In the genomic region with DNA sequence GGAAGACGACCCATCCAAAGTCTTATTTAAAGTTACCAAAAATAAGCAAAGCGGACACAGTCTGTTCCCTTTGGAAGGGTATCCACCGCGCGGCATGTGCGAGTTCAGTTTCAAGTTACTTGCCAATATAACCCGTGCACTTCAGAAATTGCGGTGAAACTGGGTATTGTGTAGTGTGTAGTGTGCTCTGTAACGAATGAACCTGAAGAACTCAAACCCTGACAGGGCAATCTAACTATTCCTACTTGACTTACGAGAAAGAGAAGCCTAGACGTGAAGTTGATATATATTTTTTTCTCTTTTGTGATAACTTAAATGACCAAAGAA, we compare ENCODE assay signal across 8 cellular contexts. TPM values are rescaled to one million over a fixed set of nuclear protein-coding genes. Genes with fewer than 3 reads are reported as not detected.
DNase-seq lines count a peak whose midpoint lies in the region; ATAC-seq and TF ChIP-seq lines count a peak whose summit lies in the region.

No MANE protein-coding gene starts in this region.

- TF ChIP-seq POLR2A in body of pancreas (IDR thresholded peaks at IDR 0.05), result no peak

- CTCF ChIA-PET in AG04450 (lab: Charles Lee), result interaction anchor here (0.7 to 3.0 kb wide), 17 partner anchors 10 to 934 kb away, joined by 3 to 12 read pairs (median 5); no protein-coding TSS in a partner anchor

- no peak for DNase-seq in AG04450 (ENCODE audit: low read depth, low spot score)
- no peak for DNase-seq in body of pancreas
- no peak for DNase-seq in mesothelial cell of epicardium (ENCODE audit: low spot score in 2 of 2, unreplicated experiment in 2 of 2)
- DNase-seq in epidermal melanocyte (ENCODE audit: insufficient read length, low spot score), result no peak
- no peak for DNase-seq in NAMALWA (ENCODE audit: low spot score)

- TF ChIP-seq CTCF in AG04450 (IDR thresholded peaks at IDR 0.05; ENCODE audit: low read depth, low read length) (no peak), body of pancreas (IDR thresholded peaks at IDR 0.05) (no peak), mesothelial cell of epicardium (IDR thresholded peaks at IDR 0.05; ENCODE audit: unreplicated experiment) (no peak)

- H3K36me3 ChIP-seq in HUES6 (ENCODE audit: control insufficient read depth, insufficient read depth, low read length) (no peaks in the 10 kb centered on the region), body of pancreas (replicated peaks in 1 of 2; ENCODE audit: insufficient read depth in 1 of 2, low read depth in 2 of 2) (no peaks in the 10 kb centered on the region)

- peaks cover 3% of the 10 kb centered on the region; the same call in 1 of the 2 replicates for H3K9me3 ChIP-seq in AG04450 (ENCODE audit: control insufficient read depth, insufficient read depth, low read length)
- peaks cover 15% of the 10 kb centered on the region for H3K9me3 ChIP-seq in HUES6 (ENCODE audit: control insufficient read depth, insufficient read depth, low read depth, low read length)
- H3K9me3 ChIP-seq in body of pancreas, result no peaks in the 10 kb centered on the region

- H3K27ac ChIP-seq in AG04450 (ENCODE audit: low read depth, low read length), result no peak overlapping the region
- no peak overlapping the region for H3K27ac ChIP-seq in HUES6 (ENCODE audit: low read depth, low read length)
- H3K27ac ChIP-seq in body of pancreas, result peak overlapping the region; percentile 21 to 99 (median 96)

- H3K4me3 Mint-ChIP-seq in mesothelial cell of epicardium, result peak overlapping the region; percentile 85

- H3K27me3 Mint-ChIP-seq in mesothelial cell of epicardium (ENCODE audit: low read depth), result peaks cover 2% of the 10 kb centered on the region

- WGBS in body of pancreas, 2 donors, result 1 to 2% methylated on average over 11 of the region's 11 CpGs

- POLR2A ChIA-PET in AG04450 (lab: Yijun Ruan, JAX), result no interaction called here

- peak overlapping the region; percentile 87 for H3K4me3 ChIP-seq in AG04450 (ENCODE audit: low read depth, low read length)
- H3K4me3 ChIP-seq in HUES6 (ENCODE audit: low read depth, low read length), result peak overlapping the region; percentile 99
- H3K4me3 ChIP-seq in body of pancreas, result peak overlapping the region; percentile 71 to 82

- H3K36me3 Mint-ChIP-seq in mesothelial cell of epicardium, result peaks cover 3% of the 10 kb centered on the region

- H3K9me3 Mint-ChIP-seq in mesothelial cell of epicardium, result peaks cover 18% of the 10 kb centered on the region

- peaks cover 41% of the 10 kb centered on the region for H3K4me1 Mint-ChIP-seq in mesothelial cell of epicardium

- H3K27ac Mint-ChIP-seq in mesothelial cell of epicardium, result peak overlapping the region; percentile 88

- H3K4me1 ChIP-seq in HUES6 (ENCODE audit: control insufficient read depth, insufficient read depth, low read length) (peaks cover 41% of the 10 kb centered on the region), body of pancreas (peaks cover 51% of the 10 kb centered on the region)

- H3K9ac ChIP-seq in HUES6 (ENCODE audit: low read length), result peak overlapping the region; percentile 92

- H3K27me3 ChIP-seq in AG04450 (ENCODE audit: control insufficient read depth, insufficient read depth, low read length) (no peaks in the 10 kb centered on the region), HUES6 (ENCODE audit: control insufficient read depth, insufficient read depth, low read length) (no peaks in the 10 kb centered on the region), body of pancreas (no peaks in the 10 kb centered on the region)

- no peak for ATAC-seq in body of pancreas
- ATAC-seq in GM19397 (IDR thresholded peaks at IDR 0.05; ENCODE audit: unreplicated experiment), result no peak
- ATAC-seq in HG03108 (IDR thresholded peaks at IDR 0.05; ENCODE audit: unreplicated experiment), result no peak

- intact Hi-C loops in body of pancreas (cut with DNase I), result no loop called here

RNA-seq across cellular contexts. Expression of a gene that starts 1.5 kb away (rescaled TPM):
- polyA plus RNA-seq in AG04450 (2011; rRNA removed), result 40.1 and 55.8 TPM in 2 replicates
- polyA minus RNA-seq in AG04450 (2011; rRNA and poly(A)+ RNA removed), result 41.5 and 71.9 TPM in 2 replicates
- total RNA-seq in body of pancreas (10 to 100 TPM; 43.8 to 61.7 TPM), mesothelial cell of epicardium (19.1 to 21.3 TPM (median 20.0 TPM) in 3 replicates)

Comparison
In these comparisons a context has a peak if more than half of its experiments do, and no peak if none do; other contexts are left out.
1. H3K27ac ChIP-seq: peak in body of pancreas (4 of 4); none in AG04450 (single experiment) and HUES6 (single experiment).
2. Peak in every context shown above with its lines, with median percentiles within 50 percentile points of each other: H3K4me3 ChIP-seq.